2 cellular contexts compared by ENCODE assay signal in the genomic region with DNA sequence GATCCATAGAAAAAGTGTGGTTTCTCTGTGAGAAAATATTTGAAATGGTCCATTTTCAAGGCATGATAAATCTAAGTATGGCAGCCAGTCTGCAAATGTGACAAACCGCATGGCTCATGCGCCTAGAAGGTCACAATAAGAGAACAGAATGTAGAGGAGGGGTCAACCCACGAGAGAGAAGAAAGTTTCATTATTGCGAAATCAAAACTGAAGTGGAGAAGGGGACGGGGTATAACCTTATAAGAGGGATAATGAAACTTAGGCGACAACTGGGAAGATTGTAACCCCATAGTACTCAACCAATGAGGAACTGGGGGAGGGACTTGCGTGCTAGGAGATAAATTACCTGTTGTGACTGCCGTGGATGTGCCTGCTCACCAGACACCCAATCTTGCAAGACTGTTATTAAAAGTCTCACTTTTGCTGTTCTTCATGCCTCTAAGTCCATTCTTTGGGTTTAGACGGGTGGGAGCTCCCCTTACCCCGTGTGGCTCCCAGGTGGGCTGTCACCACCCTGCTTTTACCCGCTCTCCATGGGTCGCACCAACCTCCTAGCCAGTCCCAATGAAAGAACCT.
TF ChIP-seq lines count a peak whose summit lies in the region.

No MANE protein-coding gene starts in this region.

TF ChIP-seq in Ishikawa, 13 proteins besides CTCF, POLR2A, EP300 and RAD21:
- TF ChIP-seq REST (IDR thresholded peaks at IDR 0.05; ENCODE audit: low read depth) (no peak), NFIC (IDR thresholded peaks at IDR 0.05) (no peak), CEBPB (IDR thresholded peaks at IDR 0.05) (peak; percentile 36; the same call in 1 of the 2 replicates), ZBTB7A (IDR thresholded peaks at IDR 0.05; ENCODE audit: low read depth) (no peak)
- TF ChIP-seq, protein P1, sequence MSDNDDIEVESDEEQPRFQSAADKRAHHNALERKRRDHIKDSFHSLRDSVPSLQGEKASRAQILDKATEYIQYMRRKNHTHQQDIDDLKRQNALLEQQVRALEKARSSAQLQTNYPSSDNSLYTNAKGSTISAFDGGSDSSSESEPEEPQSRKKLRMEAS (IDR thresholded peaks at IDR 0.05) = no peak
TF ChIP-seq in Ishikawa: peak in this region for 1.

TF ChIP-seq in K562, 482 proteins besides CTCF, POLR2A, EP300 and RAD21:
- no peak for TF ChIP-seq MCM7 (IDR thresholded peaks at IDR 0.05)
- no peak for TF ChIP-seq HNRNPLL (IDR thresholded peaks at IDR 0.05; ENCODE audit: low read depth, low read length, poor library complexity, severe bottlenecking)
- no peak for TF ChIP-seq CHD1 (IDR thresholded peaks at IDR 0.05; ENCODE audit: low read length)
- TF ChIP-seq TAF15 (IDR thresholded peaks at IDR 0.05; ENCODE audit: low read depth, low read length) = no peak
- TF ChIP-seq RB1 (IDR thresholded peaks at IDR 0.05; ENCODE audit: low read depth) = no peak
- no peak for TF ChIP-seq SIN3A (IDR thresholded peaks at IDR 0.05; ENCODE audit: borderline replicate concordance in 2 of 2, control insufficient read depth in 1 of 2, low read depth in 2 of 2, low read length in 2 of 2)
- TF ChIP-seq CEBPB (tag; IDR thresholded peaks at IDR 0.05) = peak; percentile 98
- no peak for TF ChIP-seq GATA2 (CRISPR knock-in tag; IDR thresholded peaks at IDR 0.05)
- TF ChIP-seq ZC3H11A (IDR thresholded peaks at IDR 0.05; ENCODE audit: low read depth, low read length) = no peak
- 0 out of 2 replicates have a peak, but pooled peaks have one; percentile 11 for TF ChIP-seq CEBPG (CRISPR knock-in tag; IDR thresholded peaks at IDR 0.05)
- TF ChIP-seq CEBPG (tag; conservative IDR thresholded peaks at IDR 0.05 in 1 of 2, IDR thresholded peaks at IDR 0.05 in 1 of 2) = peak; percentile 70 to 94
- no peak for TF ChIP-seq STAG1 (CRISPR knock-in tag; IDR thresholded peaks at IDR 0.05; ENCODE audit: borderline replicate concordance)
- no peak for TF ChIP-seq PBX2 (CRISPR knock-in tag; IDR thresholded peaks at IDR 0.05; ENCODE audit: low read depth)
- TF ChIP-seq PBX2 (tag; conservative IDR thresholded peaks at IDR 0.05; ENCODE audit: low read depth) = peak; percentile 36
- TF ChIP-seq, protein P2, sequence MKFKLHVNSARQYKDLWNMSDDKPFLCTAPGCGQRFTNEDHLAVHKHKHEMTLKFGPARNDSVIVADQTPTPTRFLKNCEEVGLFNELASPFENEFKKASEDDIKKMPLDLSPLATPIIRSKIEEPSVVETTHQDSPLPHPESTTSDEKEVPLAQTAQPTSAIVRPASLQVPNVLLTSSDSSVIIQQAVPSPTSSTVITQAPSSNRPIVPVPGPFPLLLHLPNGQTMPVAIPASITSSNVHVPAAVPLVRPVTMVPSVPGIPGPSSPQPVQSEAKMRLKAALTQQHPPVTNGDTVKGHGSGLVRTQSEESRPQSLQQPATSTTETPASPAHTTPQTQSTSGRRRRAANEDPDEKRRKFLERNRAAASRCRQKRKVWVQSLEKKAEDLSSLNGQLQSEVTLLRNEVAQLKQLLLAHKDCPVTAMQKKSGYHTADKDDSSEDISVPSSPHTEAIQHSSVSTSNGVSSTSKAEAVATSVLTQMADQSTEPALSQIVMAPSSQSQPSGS (CRISPR knock-in tag; IDR thresholded peaks at IDR 0.05) = no peak
- TF ChIP-seq, protein P3, sequence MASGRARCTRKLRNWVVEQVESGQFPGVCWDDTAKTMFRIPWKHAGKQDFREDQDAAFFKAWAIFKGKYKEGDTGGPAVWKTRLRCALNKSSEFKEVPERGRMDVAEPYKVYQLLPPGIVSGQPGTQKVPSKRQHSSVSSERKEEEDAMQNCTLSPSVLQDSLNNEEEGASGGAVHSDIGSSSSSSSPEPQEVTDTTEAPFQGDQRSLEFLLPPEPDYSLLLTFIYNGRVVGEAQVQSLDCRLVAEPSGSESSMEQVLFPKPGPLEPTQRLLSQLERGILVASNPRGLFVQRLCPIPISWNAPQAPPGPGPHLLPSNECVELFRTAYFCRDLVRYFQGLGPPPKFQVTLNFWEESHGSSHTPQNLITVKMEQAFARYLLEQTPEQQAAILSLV (tag; IDR thresholded peaks at IDR 0.05) = peak; percentile 60; the same call in 1 of the 2 replicates
- peak; percentile 23 for TF ChIP-seq NFYB (IDR thresholded peaks at IDR 0.05; ENCODE audit: extremely low read depth, insufficient read length)
- TF ChIP-seq MEIS2 (IDR thresholded peaks at IDR 0.05; ENCODE audit: partially characterized antibody) = peak; percentile 44
- no peak for TF ChIP-seq SOX6 (IDR thresholded peaks at IDR 0.05)
- TF ChIP-seq TRIM24 (IDR thresholded peaks at IDR 0.05) = no peak
- TF ChIP-seq MCM2 (IDR thresholded peaks at IDR 0.05; ENCODE audit: low read depth) = no peak
- no peak for TF ChIP-seq CBFA2T3 (IDR thresholded peaks at IDR 0.05)
- TF ChIP-seq, protein P4, sequence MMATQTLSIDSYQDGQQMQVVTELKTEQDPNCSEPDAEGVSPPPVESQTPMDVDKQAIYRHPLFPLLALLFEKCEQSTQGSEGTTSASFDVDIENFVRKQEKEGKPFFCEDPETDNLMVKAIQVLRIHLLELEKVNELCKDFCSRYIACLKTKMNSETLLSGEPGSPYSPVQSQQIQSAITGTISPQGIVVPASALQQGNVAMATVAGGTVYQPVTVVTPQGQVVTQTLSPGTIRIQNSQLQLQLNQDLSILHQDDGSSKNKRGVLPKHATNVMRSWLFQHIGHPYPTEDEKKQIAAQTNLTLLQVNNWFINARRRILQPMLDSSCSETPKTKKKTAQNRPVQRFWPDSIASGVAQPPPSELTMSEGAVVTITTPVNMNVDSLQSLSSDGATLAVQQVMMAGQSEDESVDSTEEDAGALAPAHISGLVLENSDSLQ (IDR thresholded peaks at IDR 0.05) = peak; percentile 78
- TF ChIP-seq, protein P5, sequence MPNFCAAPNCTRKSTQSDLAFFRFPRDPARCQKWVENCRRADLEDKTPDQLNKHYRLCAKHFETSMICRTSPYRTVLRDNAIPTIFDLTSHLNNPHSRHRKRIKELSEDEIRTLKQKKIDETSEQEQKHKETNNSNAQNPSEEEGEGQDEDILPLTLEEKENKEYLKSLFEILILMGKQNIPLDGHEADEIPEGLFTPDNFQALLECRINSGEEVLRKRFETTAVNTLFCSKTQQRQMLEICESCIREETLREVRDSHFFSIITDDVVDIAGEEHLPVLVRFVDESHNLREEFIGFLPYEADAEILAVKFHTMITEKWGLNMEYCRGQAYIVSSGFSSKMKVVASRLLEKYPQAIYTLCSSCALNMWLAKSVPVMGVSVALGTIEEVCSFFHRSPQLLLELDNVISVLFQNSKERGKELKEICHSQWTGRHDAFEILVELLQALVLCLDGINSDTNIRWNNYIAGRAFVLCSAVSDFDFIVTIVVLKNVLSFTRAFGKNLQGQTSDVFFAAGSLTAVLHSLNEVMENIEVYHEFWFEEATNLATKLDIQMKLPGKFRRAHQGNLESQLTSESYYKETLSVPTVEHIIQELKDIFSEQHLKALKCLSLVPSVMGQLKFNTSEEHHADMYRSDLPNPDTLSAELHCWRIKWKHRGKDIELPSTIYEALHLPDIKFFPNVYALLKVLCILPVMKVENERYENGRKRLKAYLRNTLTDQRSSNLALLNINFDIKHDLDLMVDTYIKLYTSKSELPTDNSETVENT (CRISPR knock-in tag; IDR thresholded peaks at IDR 0.05) = no peak
- TF ChIP-seq CXXC5 (CRISPR knock-in tag; IDR thresholded peaks at IDR 0.05) = no peak
- no peak for TF ChIP-seq SP2 (IDR thresholded peaks at IDR 0.05; ENCODE audit: extremely low read depth, low read depth, low read length, poor library complexity, severe bottlenecking)
